ENCODE assay signal across 8 cellular contexts in genomic region chr5:34914671-34915138, GRCh38. TPM values are rescaled to one million over a fixed set of nuclear protein-coding genes. Genes with fewer than 3 reads are reported as not detected.
DNase-seq lines count a peak whose midpoint lies in the region; ATAC-seq and TF ChIP-seq lines count a peak whose summit lies in the region.

No MANE protein-coding gene starts in this region.

- H3K4me3 ChIP-seq in AG04449 (ENCODE audit: low read depth, low read length) (peak overlapping the region; percentile 93), ectodermal cell (ENCODE audit: insufficient read depth, low read depth, low read length) (peak overlapping the region; percentile 98)

- peaks cover 6% of the 10 kb centered on the region for H3K4me1 ChIP-seq in ectodermal cell (ENCODE audit: control insufficient read depth, insufficient read depth, low read length)

- 2 to 3% methylated on average over 20 of the region's 20 CpGs for WGBS in ectodermal cell, 2 experiments

- H3K27ac ChIP-seq in ectodermal cell (ENCODE audit: insufficient read depth, low read depth, low read length, poor library complexity, severe bottlenecking) = peak overlapping the region; percentile 89

- no peak for TF ChIP-seq CTCF in AG04449 (IDR thresholded peaks at IDR 0.05; ENCODE audit: insufficient read depth, low read length, missing control alignments)

- peak; percentile 3 for ATAC-seq in GM18868 (IDR thresholded peaks at IDR 0.05; ENCODE audit: unreplicated experiment)
- ATAC-seq in HG03060 (IDR thresholded peaks at IDR 0.05; ENCODE audit: low read depth, unreplicated experiment) = peak; percentile 6

- no peak for DNase-seq in AG04449 (ENCODE audit: low read depth, low spot score)
- DNase-seq in RPMI7951 (ENCODE audit: low read depth) = peak; percentile 28
- peak; percentile 14 for DNase-seq in mucosa of gallbladder (ENCODE audit: low spot score)
- DNase-seq in NCI-H345 treated with DMSO at 0.1 percent for 48 hours (lab: John Stamatoyannopoulos, UW; ENCODE audit: unreplicated experiment) = no peak
- no peak for DNase-seq in SKM-1 treated with dmso at 0.1 percent for 144 hours (lab: John Stamatoyannopoulos, UW; ENCODE audit: unreplicated experiment)

- peaks cover 11% of the 10 kb centered on the region for H3K36me3 ChIP-seq in ectodermal cell (ENCODE audit: control insufficient read depth, insufficient read depth, low read length)

- POLR2A ChIA-PET in AG04449 (lab: Yijun Ruan, JAX) = interaction anchor here (0.6 to 2.7 kb wide), 8 partner anchors 9 to 381 kb away, joined by 3 to 14 read pairs (median 4); partner anchors contain the start of gene DNAJC21

- H3K27me3 ChIP-seq in ectodermal cell (ENCODE audit: control insufficient read depth, insufficient read depth, low read length, poor library complexity, severe bottlenecking) = no peaks in the 10 kb centered on the region

- CTCF ChIA-PET in AG04449 (lab: Yijun Ruan, JAX) = interaction anchor here (0.6 to 4.4 kb wide), 9 partner anchors 9 to 438 kb away, joined by 3 to 18 read pairs (median 6); partner anchors contain the start of gene DNAJC21

- H3K9me3 ChIP-seq in ectodermal cell (ENCODE audit: control insufficient read depth, low read length) = no peaks in the 10 kb centered on the region

RNA-seq across cellular contexts. Expression of gene RAD1, which starts 0.6 kb away (rescaled TPM):
- 34.6 and 74.0 TPM in 2 replicates for total RNA-seq in RPMI7951 (2014; rRNA removed; shearing (Covaris generic))
- 36.6 TPM for polyA plus RNA-seq in ectodermal cell (2013, experiment 1 of 4)
- 39.4 TPM for polyA plus RNA-seq in ectodermal cell (2013, experiment 2 of 4)
- polyA plus RNA-seq in ectodermal cell (2013, experiment 3 of 4) = 34.5 TPM
- polyA plus RNA-seq in ectodermal cell (2013, experiment 4 of 4) = 32.5 TPM
- total RNA-seq in mucosa of gallbladder = 16.9 TPM

RNA-seq across cellular contexts. Expression of gene BRIX1, which starts 0.8 kb away (rescaled TPM):
- 55.8 and 65.8 TPM in 2 replicates for total RNA-seq in RPMI7951 (2014; rRNA removed; shearing (Covaris generic))
- 46.2 TPM for polyA plus RNA-seq in ectodermal cell (2013, experiment 1 of 4)
- polyA plus RNA-seq in ectodermal cell (2013, experiment 2 of 4) = 45.8 TPM
- 42.7 TPM for polyA plus RNA-seq in ectodermal cell (2013, experiment 3 of 4)
- polyA plus RNA-seq in ectodermal cell (2013, experiment 4 of 4) = 49.4 TPM
- total RNA-seq in mucosa of gallbladder = 11.6 TPM

RNA-seq across cellular contexts. Expression of gene DNAJC21, which starts 14.7 kb away (rescaled TPM):
- total RNA-seq in RPMI7951 (2014; rRNA removed; shearing (Covaris generic)) = 23.3 and 25.1 TPM in 2 replicates
- 47.5 TPM for polyA plus RNA-seq in ectodermal cell (2013, experiment 1 of 4)
- polyA plus RNA-seq in ectodermal cell (2013, experiment 2 of 4) = 40.3 TPM
- 44.1 TPM for polyA plus RNA-seq in ectodermal cell (2013, experiment 3 of 4)
- polyA plus RNA-seq in ectodermal cell (2013, experiment 4 of 4) = 50.6 TPM
- 47.0 TPM for total RNA-seq in mucosa of gallbladder

Comparison
In these comparisons a context has a peak if more than half of its experiments do, and no peak if none do; other contexts are left out.
1. DNase-seq: peak in RPMI7951 (single experiment) and mucosa of gallbladder (single experiment); none in AG04449 (single experiment), NCI-H345 treated with DMSO at 0.1 percent for 48 hours (single experiment) and SKM-1 treated with dmso at 0.1 percent for 144 hours (single experiment).